9 cellular contexts compared by ENCODE assay signal in the genomic region with DNA sequence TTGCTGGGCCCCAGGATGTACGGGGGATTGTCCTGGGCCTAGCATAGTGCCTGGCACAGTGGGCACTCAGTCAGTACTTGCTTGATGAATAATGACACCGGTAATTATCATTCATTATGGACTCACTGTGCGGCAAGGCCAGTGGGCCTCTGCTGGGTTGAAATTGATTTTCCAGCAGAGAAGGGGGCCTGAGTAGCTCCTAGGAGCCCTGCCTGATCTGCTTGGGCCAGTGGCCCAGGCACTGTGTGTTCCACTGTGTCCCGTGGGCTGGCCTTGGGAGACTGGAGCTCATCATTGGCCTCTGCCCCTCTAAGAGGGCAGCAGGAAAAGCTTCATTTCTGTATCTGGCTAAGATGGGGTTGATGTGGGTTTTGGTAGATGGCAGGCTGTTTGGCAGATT. TPM values are rescaled to one million over a fixed set of nuclear protein-coding genes. Genes with fewer than 3 reads are reported as not detected.
DNase-seq lines count a peak whose midpoint lies in the region; ATAC-seq and TF ChIP-seq lines count a peak whose summit lies in the region.
"Had no signal": no experiment of that assay in that cellular context is flagged by ENCODE, and none has a peak within 500 bp of the region (broad histone marks: within the 10 kb centered on the region; RNA-seq: fewer than 3 reads in every experiment).

No MANE protein-coding gene starts in this region.

- no peaks in the 10 kb centered on the region for H3K36me3 ChIP-seq in ACC112 (ENCODE audit: insufficient read depth, low read length)
- H3K36me3 ChIP-seq in RWPE2 (ENCODE audit: low read depth): peaks cover 8% of the 10 kb centered on the region; the same call in 1 of the 2 replicates
- no peaks in the 10 kb centered on the region for H3K36me3 ChIP-seq in esophagus (ENCODE audit: control insufficient read depth in 2 of 2, insufficient read depth in 2 of 2, low read length in 1 of 2)

- H3K9me3 ChIP-seq in RWPE2 (ENCODE audit: severe bottlenecking): no peaks in the 10 kb centered on the region
- no peaks in the 10 kb centered on the region for H3K9me3 ChIP-seq in esophagus (ENCODE audit: control insufficient read depth in 2 of 2, insufficient read depth in 1 of 2, low read depth in 1 of 2, low read length in 1 of 2)

- peak overlapping the region; percentile 96 for H3K4me3 Mint-ChIP-seq in neural crest cell

- no peaks in the 10 kb centered on the region for H3K9me3 Mint-ChIP-seq in neural crest cell

- H3K4me3 ChIP-seq in ACC112 (ENCODE audit: low read depth, low read length) (peak overlapping the region; percentile 95), RWPE2 (ENCODE audit: severe bottlenecking) (peak overlapping the region; percentile 72), esophagus (ENCODE audit: low read depth in 1 of 2, low read length in 2 of 2) (peak overlapping the region; percentile 69 to 83)

- peaks cover 57% of the 10 kb centered on the region for H3K79me2 ChIP-seq in ACC112 (ENCODE audit: control insufficient read depth, insufficient read depth, low read length, unreplicated experiment)

- no peak overlapping the region for H2AFZ ChIP-seq in ACC112 (ENCODE audit: low read length, unreplicated experiment)

- H3K27ac Mint-ChIP-seq in neural crest cell (ENCODE audit: unreplicated experiment): peak overlapping the region; percentile 94

- peaks cover 54% of the 10 kb centered on the region for H3K4me1 Mint-ChIP-seq in neural crest cell

- H3K36me3 Mint-ChIP-seq in neural crest cell (ENCODE audit: low read depth): peaks cover 6% of the 10 kb centered on the region

- no peaks in the 10 kb centered on the region for H3K27me3 ChIP-seq in ACC112 (ENCODE audit: insufficient read depth, low read length)
- H3K27me3 ChIP-seq in RWPE2 (ENCODE audit: insufficient read depth, poor library complexity, severe bottlenecking): no peaks in the 10 kb centered on the region
- H3K27me3 ChIP-seq in esophagus (ENCODE audit: control insufficient read depth in 1 of 2, insufficient read depth in 2 of 2, low read length in 2 of 2): no peaks in the 10 kb centered on the region

- no peak for ATAC-seq in RWPE2 (ENCODE audit: low read depth)
- ATAC-seq in HG03135 (IDR thresholded peaks at IDR 0.05; ENCODE audit: unreplicated experiment): no peak

- H3K27ac ChIP-seq in ACC112 (ENCODE audit: low read depth, low read length) (peak overlapping the region; percentile 43), RWPE2 (ENCODE audit: poor library complexity, severe bottlenecking) (peak overlapping the region; percentile 97), esophagus (ENCODE audit: low read depth in 2 of 2, low read length in 1 of 2) (peak overlapping the region; percentile 88 to 94)

- H3K4me1 ChIP-seq in ACC112 (ENCODE audit: control insufficient read depth, insufficient read depth, low read length, unreplicated experiment) (peaks cover 39% of the 10 kb centered on the region), RWPE2 (ENCODE audit: insufficient read depth, poor library complexity, severe bottlenecking) (peaks cover 34% of the 10 kb centered on the region), esophagus (ENCODE audit: control insufficient read depth in 2 of 2, insufficient read depth in 2 of 2, low read length in 1 of 2) (peaks cover 4 to 20% of the 10 kb centered on the region in 2 donors)

- peaks cover 11% of the 10 kb centered on the region for H3K27me3 Mint-ChIP-seq in neural crest cell (ENCODE audit: low read depth)

- 24 to 55% methylated on average over 4 of the region's 4 CpGs for WGBS in esophagus, 2 donors

- no peak for DNase-seq in RWPE2 (ENCODE audit: low spot score)
- DNase-seq in neural crest cell (ENCODE audit: low read depth, low spot score): no peak
- no peak for DNase-seq in SIG-M5 (lab: John Stamatoyannopoulos, UW)
- no peak for DNase-seq in NCI-H2081 (lab: John Stamatoyannopoulos, UW)
- DNase-seq in activated CD8-positive, alpha-beta memory T cell treated with anti-CD3 and anti-CD28 coated beads, Interleukin-2, amount 50 U/mL, for 4 hours: no peak
- DNase-seq: SHP77 had no signal

- no peak for TF ChIP-seq CTCF in RWPE2 (IDR thresholded peaks at IDR 0.05; ENCODE audit: poor library complexity, severe bottlenecking)
- no peak for TF ChIP-seq CTCF in neural crest cell (conservative IDR thresholded peaks at IDR 0.05)

RNA-seq across cellular contexts. Expression of gene CHST3, which starts 1.4 kb away (rescaled TPM):
- 1 to 10 TPM; 2.6 to 3.2 TPM for polyA plus RNA-seq in esophagus
- 24.5 and 25.8 TPM in 2 replicates for total RNA-seq in neural crest cell

Comparison
In these comparisons a context has a peak if more than half of its experiments do, and no peak if none do; other contexts are left out.
1. H3K27ac ChIP-seq: peak in every context shown above with its lines; median percentile 97 in RWPE2; 91 in esophagus; 43 in ACC112.